2 cellular contexts compared by ENCODE assay signal in genomic region chr2:18262601-18263000, GRCh38.
TF ChIP-seq lines count a peak whose summit lies in the region.

No MANE protein-coding gene starts in this region.

TF ChIP-seq in IMR-90, 13 proteins besides CTCF, POLR2A, EP300 and RAD21:
- TF ChIP-seq MAFK (IDR thresholded peaks at IDR 0.05; ENCODE audit: low read depth, low read length): no peak
- no peak for TF ChIP-seq NFE2L2 (IDR thresholded peaks at IDR 0.05; ENCODE audit: low read depth, low read length)
- TF ChIP-seq FOS (IDR thresholded peaks at IDR 0.05; ENCODE audit: low read depth, low read length): no peak
- TF ChIP-seq MAZ (IDR thresholded peaks at IDR 0.05; ENCODE audit: borderline replicate concordance, low read depth, low read length): no peak
- TF ChIP-seq MXI1 (IDR thresholded peaks at IDR 0.05; ENCODE audit: borderline replicate concordance, low read depth, low read length): no peak
- no peak for TF ChIP-seq USF2 (IDR thresholded peaks at IDR 0.05; ENCODE audit: low read depth, low read length)
- no peak for TF ChIP-seq RFX5 (IDR thresholded peaks at IDR 0.05; ENCODE audit: low read depth, low read length)
- TF ChIP-seq, protein P1, sequence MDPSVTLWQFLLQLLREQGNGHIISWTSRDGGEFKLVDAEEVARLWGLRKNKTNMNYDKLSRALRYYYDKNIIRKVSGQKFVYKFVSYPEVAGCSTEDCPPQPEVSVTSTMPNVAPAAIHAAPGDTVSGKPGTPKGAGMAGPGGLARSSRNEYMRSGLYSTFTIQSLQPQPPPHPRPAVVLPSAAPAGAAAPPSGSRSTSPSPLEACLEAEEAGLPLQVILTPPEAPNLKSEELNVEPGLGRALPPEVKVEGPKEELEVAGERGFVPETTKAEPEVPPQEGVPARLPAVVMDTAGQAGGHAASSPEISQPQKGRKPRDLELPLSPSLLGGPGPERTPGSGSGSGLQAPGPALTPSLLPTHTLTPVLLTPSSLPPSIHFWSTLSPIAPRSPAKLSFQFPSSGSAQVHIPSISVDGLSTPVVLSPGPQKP (IDR thresholded peaks at IDR 0.05; ENCODE audit: borderline replicate concordance, low read depth, low read length): no peak
- no peak for TF ChIP-seq SMC3 (IDR thresholded peaks at IDR 0.05; ENCODE audit: low read depth, low read length)
- no peak for TF ChIP-seq CHD1 (IDR thresholded peaks at IDR 0.05; ENCODE audit: low read depth, low read length)
- TF ChIP-seq RCOR1 (IDR thresholded peaks at IDR 0.05; ENCODE audit: insufficient replicate concordance, low read length): no peak
- no peak for TF ChIP-seq BHLHE40 (IDR thresholded peaks at IDR 0.05; ENCODE audit: low read depth, low read length)

TF ChIP-seq in WTC11, 78 proteins besides CTCF, POLR2A, EP300 and RAD21:
- TF ChIP-seq TCF7 (CRISPR knock-in tag; IDR thresholded peaks at IDR 0.05; ENCODE audit: low read depth) (no peak), ZNF396 (CRISPR knock-in tag; IDR thresholded peaks at IDR 0.05; ENCODE audit: borderline replicate concordance) (no peak), FOXP4 (CRISPR knock-in tag; IDR thresholded peaks at IDR 0.05) (no peak), ZNF423 (CRISPR knock-in tag; IDR thresholded peaks at IDR 0.05) (no peak)
